In the genomic region with DNA sequence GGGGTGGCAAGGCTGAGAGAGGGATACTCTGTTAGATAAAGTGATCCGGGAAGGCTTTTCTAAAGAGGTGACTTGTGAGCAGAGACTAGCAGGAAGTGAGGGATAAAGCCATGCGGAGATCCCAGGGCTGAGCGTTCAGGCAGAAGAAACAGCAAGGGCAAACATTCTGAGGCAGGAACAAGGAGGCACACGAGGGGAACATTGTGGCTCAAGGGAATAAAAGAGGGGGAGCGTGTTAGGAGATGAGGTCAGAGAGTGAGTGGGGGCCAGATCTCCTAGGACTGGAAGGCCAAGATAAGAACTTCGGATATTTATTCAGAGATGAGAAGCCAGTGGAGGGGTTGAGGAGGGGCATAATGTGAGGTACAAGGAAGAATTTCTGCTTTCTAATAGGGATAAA, we compare ENCODE assay signal across 1 cellular context.
TF ChIP-seq lines count a peak whose summit lies in the region.

No MANE protein-coding gene starts in this region.

TF ChIP-seq in IMR-90, 13 proteins besides CTCF, POLR2A, EP300 and RAD21 (continued from another document):
- TF ChIP-seq SMC3 (IDR thresholded peaks at IDR 0.05; ENCODE audit: low read depth, low read length): no peak
- no peak for TF ChIP-seq BHLHE40 (IDR thresholded peaks at IDR 0.05; ENCODE audit: low read depth, low read length)
- TF ChIP-seq RFX5 (IDR thresholded peaks at IDR 0.05; ENCODE audit: low read depth, low read length): no peak
TF ChIP-seq in IMR-90: peak in this region for 0.
